In genomic region chr1:54331091-54331772, GRCh38 we compare ENCODE assay signal across 12 cellular contexts.
DNase-seq lines count a peak whose midpoint lies in the region; ATAC-seq and TF ChIP-seq lines count a peak whose summit lies in the region.
"Had no signal": no experiment of that assay in that cellular context is flagged by ENCODE, and none has a peak within 500 bp of the region (broad histone marks: within the 10 kb centered on the region; RNA-seq: fewer than 3 reads in every experiment).

No MANE protein-coding gene starts in this region.

- H3K27ac Mint-ChIP-seq in activated CD8-positive, alpha-beta T cell treated with anti-CD3 and anti-CD28 coated beads, Interleukin-2, amount 10 ng/mL, durations not matched to agents 7 days and 5 days, result peak overlapping the region; percentile 62
- no peak overlapping the region for H3K27ac Mint-ChIP-seq in activated CD8-positive, alpha-beta T cell treated with anti-CD3 and anti-CD28 coated beads for 36 hours
- H3K27ac Mint-ChIP-seq: activated T-helper 2 cell treated with anti-CD3 and anti-CD28 coated beads, Interferon-gamma antibody, Interleukin-2, Interleukin-4, amounts not matched to agents 10 μg/mL and 5 μg/mL and 100 μg/mL, durations not matched to agents 14 hours and 24 hours and 36 hours had no signal

- H3K27me3 ChIP-seq in SJCRH30 (no peaks in the 10 kb centered on the region), subcutaneous abdominal adipose tissue (ENCODE audit: control insufficient read depth in 5 of 5, insufficient read depth in 4 of 5, low read length in 5 of 5) (no peaks in the 10 kb centered on the region), suprapubic skin (no peaks in the 10 kb centered on the region)

- intact Hi-C loops in activated CD8-positive, alpha-beta T cell treated with anti-CD3 and anti-CD28 coated beads for 36 hours (cut with micrococcal nuclease), result no loop called here

- no peak overlapping the region for H3K4me3 ChIP-seq in SJCRH30
- H3K4me3 ChIP-seq in subcutaneous abdominal adipose tissue (ENCODE audit: low read depth in 1 of 5, low read length in 5 of 5), result no peak overlapping the region
- no peak overlapping the region for H3K4me3 ChIP-seq in suprapubic skin

- H3K36me3 ChIP-seq in SJCRH30 (no peaks in the 10 kb centered on the region), subcutaneous abdominal adipose tissue (ENCODE audit: control insufficient read depth in 5 of 5, insufficient read depth in 5 of 5, low read length in 5 of 5) (peaks cover 0 to 6% (median 0%) of the 10 kb centered on the region in 5 donors), suprapubic skin (no peaks in the 10 kb centered on the region)

- peaks cover 69% of the 10 kb centered on the region for H3K4me1 ChIP-seq in SJCRH30
- peaks cover 31 to 96% (median 90%) of the 10 kb centered on the region in 5 donors for H3K4me1 ChIP-seq in subcutaneous abdominal adipose tissue (ENCODE audit: control insufficient read depth in 5 of 5, insufficient read depth in 5 of 5, low read length in 5 of 5)
- H3K4me1 ChIP-seq in suprapubic skin, result peaks cover 99% of the 10 kb centered on the region

- POLR2A ChIA-PET in activated CD8-positive, alpha-beta T cell treated with anti-CD3 and anti-CD28 coated beads, Interleukin-2, amount 10 ng/mL, durations not matched to agents 7 days and 5 days (lab: Charles Lee), result no interaction called here
- POLR2A ChIA-PET in activated CD8-positive, alpha-beta T cell treated with anti-CD3 and anti-CD28 coated beads for 36 hours (lab: Charles Lee), result interaction anchor here (0.7 to 1.2 kb wide), 2 partner anchors 14 to 20 kb away, joined by 3 read pairs; no protein-coding TSS in a partner anchor

- TF ChIP-seq EP300 in suprapubic skin (IDR thresholded peaks at IDR 0.05), result no peak

- H3K4me3 Mint-ChIP-seq in activated CD8-positive, alpha-beta T cell treated with anti-CD3 and anti-CD28 coated beads, Interleukin-2, amount 10 ng/mL, durations not matched to agents 7 days and 5 days, result no peak overlapping the region
- H3K4me3 Mint-ChIP-seq in activated CD8-positive, alpha-beta T cell treated with anti-CD3 and anti-CD28 coated beads for 36 hours, result no peak overlapping the region

- DNase-seq in activated CD8-positive, alpha-beta T cell treated with anti-CD3 and anti-CD28 coated beads, Interleukin-2, amount 10 ng/mL, durations not matched to agents 7 days and 5 days, result no peak
- no peak for DNase-seq in activated CD8-positive, alpha-beta T cell treated with anti-CD3 and anti-CD28 coated beads for 36 hours
- DNase-seq in SJCRH30 (peak; percentile 51 to 78), germinal center (ENCODE audit: low spot score) (peak; percentile 41), suprapubic skin (ENCODE audit: low spot score in 2 of 2) (no peak), NCI-H226 (no peak)
- DNase-seq: GOT3, left colon, NCI-H345 had no signal

- CTCF ChIA-PET in activated CD8-positive, alpha-beta T cell treated with anti-CD3 and anti-CD28 coated beads, Interleukin-2, amount 10 ng/mL, durations not matched to agents 7 days and 5 days (lab: Charles Lee), result no interaction called here
- CTCF ChIA-PET in activated CD8-positive, alpha-beta T cell treated with anti-CD3 and anti-CD28 coated beads for 36 hours (lab: Charles Lee), result no interaction called here

- no peaks in the 10 kb centered on the region for H3K27me3 Mint-ChIP-seq in activated CD8-positive, alpha-beta T cell treated with anti-CD3 and anti-CD28 coated beads, Interleukin-2, amount 10 ng/mL, durations not matched to agents 7 days and 5 days (ENCODE audit: low read depth)
- no peaks in the 10 kb centered on the region for H3K27me3 Mint-ChIP-seq in activated CD8-positive, alpha-beta T cell treated with anti-CD3 and anti-CD28 coated beads for 36 hours

- ATAC-seq in activated CD8-positive, alpha-beta T cell treated with anti-CD3 and anti-CD28 coated beads, Interleukin-2, amount 10 ng/mL, durations not matched to agents 7 days and 5 days, result no peak
- no peak for ATAC-seq in activated CD8-positive, alpha-beta T cell treated with anti-CD3 and anti-CD28 coated beads for 36 hours
- ATAC-seq in HG03354 (IDR thresholded peaks at IDR 0.05; ENCODE audit: poor library complexity, severe bottlenecking, unreplicated experiment), result no peak
- ATAC-seq: left colon had no signal

- TF ChIP-seq CTCF in activated CD8-positive, alpha-beta T cell treated with anti-CD3 and anti-CD28 coated beads for 36 hours (IDR thresholded peaks at IDR 0.05), result no peak
- no peak for TF ChIP-seq CTCF in suprapubic skin (IDR thresholded peaks at IDR 0.05)

- H3K4me1 Mint-ChIP-seq in activated CD8-positive, alpha-beta T cell treated with anti-CD3 and anti-CD28 coated beads, Interleukin-2, amount 10 ng/mL, durations not matched to agents 7 days and 5 days (ENCODE audit: low read depth), result peaks cover 25% of the 10 kb centered on the region
- H3K4me1 Mint-ChIP-seq in activated CD8-positive, alpha-beta T cell treated with anti-CD3 and anti-CD28 coated beads for 36 hours (ENCODE audit: low read depth), result peaks cover 60% of the 10 kb centered on the region

- 45% methylated on average over 12 of the region's 12 CpGs for whole genome bisulfite sequencing in suprapubic skin

- no peaks in the 10 kb centered on the region for H3K9me3 Mint-ChIP-seq in activated CD8-positive, alpha-beta T cell treated with anti-CD3 and anti-CD28 coated beads, Interleukin-2, amount 10 ng/mL, durations not matched to agents 7 days and 5 days (ENCODE audit: insufficient read depth)
- no peaks in the 10 kb centered on the region for H3K9me3 Mint-ChIP-seq in activated CD8-positive, alpha-beta T cell treated with anti-CD3 and anti-CD28 coated beads for 36 hours
- H3K9me3 Mint-ChIP-seq: activated T-helper 2 cell treated with anti-CD3 and anti-CD28 coated beads, Interferon-gamma antibody, Interleukin-2, Interleukin-4, amounts not matched to agents 10 μg/mL and 5 μg/mL and 100 μg/mL, durations not matched to agents 14 hours and 24 hours and 36 hours had no signal

- H3K9ac ChIP-seq in subcutaneous abdominal adipose tissue (ENCODE audit: low read length in 5 of 5), result peak overlapping the region in 1 of 5 donors; percentile 23

- H3K9me3 ChIP-seq in SJCRH30 (replicated peaks) (no peaks in the 10 kb centered on the region), subcutaneous abdominal adipose tissue (ENCODE audit: control insufficient read depth in 5 of 5, low read length in 5 of 5) (no peaks in the 10 kb centered on the region), suprapubic skin (no peaks in the 10 kb centered on the region)

- H3K27ac ChIP-seq in SJCRH30, result peak overlapping the region; percentile 11
- H3K27ac ChIP-seq in subcutaneous abdominal adipose tissue (ENCODE audit: low read depth, low read length), result peak overlapping the region; percentile 23
- H3K27ac ChIP-seq in suprapubic skin, result no peak overlapping the region

- H3K36me3 Mint-ChIP-seq in activated CD8-positive, alpha-beta T cell treated with anti-CD3 and anti-CD28 coated beads, Interleukin-2, amount 10 ng/mL, durations not matched to agents 7 days and 5 days (ENCODE audit: low read depth), result peaks cover 4% of the 10 kb centered on the region
- H3K36me3 Mint-ChIP-seq in activated CD8-positive, alpha-beta T cell treated with anti-CD3 and anti-CD28 coated beads for 36 hours (ENCODE audit: low read depth), result no peaks in the 10 kb centered on the region

- no peak for TF ChIP-seq POLR2A in suprapubic skin (IDR thresholded peaks at IDR 0.05)

Comparison
In these comparisons a context has a peak if more than half of its experiments do, and no peak if none do; other contexts are left out.
1. DNase-seq: peak in SJCRH30 (2 of 2) and germinal center (single experiment); none in activated CD8-positive, alpha-beta T cell treated with anti-CD3 and anti-CD28 coated beads, Interleukin-2, amount 10 ng/mL, durations not matched to agents 7 days and 5 days (single experiment), activated CD8-positive, alpha-beta T cell treated with anti-CD3 and anti-CD28 coated beads for 36 hours (single experiment), suprapubic skin (0 of 2) and NCI-H226 (single experiment).